Comparison of ENCODE assay signal across 19 cellular contexts in genomic region chr11:1566381-1567051, GRCh38. TPM values are rescaled to one million over a fixed set of nuclear protein-coding genes. Genes with fewer than 3 reads are reported as not detected.
DNase-seq lines count a peak whose midpoint lies in the region; FAIRE-seq and TF ChIP-seq lines count a peak whose summit lies in the region.
"Had no signal": no experiment of that assay in that cellular context is flagged by ENCODE, and none has a peak within 500 bp of the region (broad histone marks: within the 10 kb centered on the region; RNA-seq: fewer than 3 reads in every experiment).

No MANE protein-coding gene starts in this region.

- TF ChIP-seq RAD21 in H1 (IDR thresholded peaks at IDR 0.05 in 1 of 2, conservative IDR thresholded peaks at IDR 0.05 in 1 of 2; ENCODE audit: low read depth in 2 of 2, low read length in 2 of 2), result peak in 1 of 2 experiments; percentile 35; a peak in 1 of 4 replicates

- H3K23ac ChIP-seq in H1 (ENCODE audit: insufficient read length), result no peak overlapping the region

- no peak overlapping the region for H2BK120ac ChIP-seq in H1 (replicated peaks; ENCODE audit: low read depth, low read length)

- H3K79me2 ChIP-seq in H1 (ENCODE audit: control insufficient read depth in 1 of 2, insufficient read depth in 2 of 2, low read length in 2 of 2), result no peaks in the 10 kb centered on the region

- POLR2A ChIA-PET in H1 (lab: Charles Lee; ENCODE audit: partially characterized antibody), result interaction anchor here (1.7 to 6.9 kb wide), 2 partner anchors 9 to 13 kb away, joined by 4 to 58 read pairs; no protein-coding TSS in a partner anchor

- DNase-seq in NB4 (ENCODE audit: low read depth) (no peak), H1 (ENCODE audit: low read depth in 1 of 2, low spot score in 2 of 2) (peak in 1 of 2 experiments; percentile 54), NCI-H524 (lab: John Stamatoyannopoulos, UW) (no peak), KG1 (lab: John Stamatoyannopoulos, UW) (no peak), NCI-H1105 (lab: John Stamatoyannopoulos, UW) (no peak)
- no peak for DNase-seq in effector memory CD4-positive, alpha-beta T cell
- DNase-seq: activated CD8-positive, alpha-beta memory T cell treated with anti-CD3 and anti-CD28 coated beads, Interleukin-2, amount 10 ng/mL, durations not matched to agents 7 days and 5 days; activated naive CD4-positive, alpha-beta T cell treated with Interleukin-2 at 50 U/mL for 16 hours; heart right ventricle; NCI-H2081 treated with DMSO at 0.1 percent for 48 hours had no signal

- no peaks in the 10 kb centered on the region; the same call in 1 of the 2 replicates for H3K23me2 ChIP-seq in H1 (ENCODE audit: low read depth, low read length)

- TF ChIP-seq CTCF in GM12875 (IDR thresholded peaks at IDR 0.05; ENCODE audit: borderline replicate concordance, insufficient read depth, low read depth, low read length), result peak; percentile 9; the same call in 1 of the 2 replicates
- peak; percentile 29 for TF ChIP-seq CTCF in NB4 (IDR thresholded peaks at IDR 0.05; ENCODE audit: low read depth, low read length)
- peak in 2 of 3 experiments; percentile 5 to 42; a peak in 1 of 4 replicates for TF ChIP-seq CTCF in H1 (IDR thresholded peaks at IDR 0.05; ENCODE audit: control extremely low read depth in 1 of 3, insufficient read depth in 1 of 3, low read depth in 1 of 3, low read length in 3 of 3)

- H3K36me3 ChIP-seq in H1 (ENCODE audit: control insufficient read depth in 2 of 4, insufficient read depth in 4 of 4, low read length in 3 of 4), result no peaks in the 10 kb centered on the region
- peaks cover 2 to 29% (median 12%) of the 10 kb centered on the region in 3 donors for H3K36me3 ChIP-seq in skeletal muscle tissue (ENCODE audit: control insufficient read depth in 3 of 3, insufficient read depth in 3 of 3, low read length in 3 of 3)
- H3K36me3 ChIP-seq in effector memory CD4-positive, alpha-beta T cell (ENCODE audit: control insufficient read depth, insufficient read depth, low read length), result no peaks in the 10 kb centered on the region

- no peak overlapping the region for H3K14ac ChIP-seq in H1 (ENCODE audit: insufficient read length)

- CTCF ChIA-PET in H1 (lab: Charles Lee; ENCODE audit: partially characterized antibody), result interaction anchor here (0.6 to 9.1 kb wide), 7 partner anchors 8 to 35 kb away, joined by 3 to 100 read pairs (median 14); no protein-coding TSS in a partner anchor

- H3K4me1 ChIP-seq in H1 (replicated peaks in 1 of 4; ENCODE audit: control insufficient read depth in 3 of 4, insufficient read depth in 4 of 4, low read length in 3 of 4) (peaks cover 0 to 51% (median 38%) of the 10 kb centered on the region in 4 experiments; a peak in 6 of 7 replicates), skeletal muscle tissue (ENCODE audit: control insufficient read depth in 3 of 3, insufficient read depth in 3 of 3, low read length in 3 of 3) (peaks cover 15 to 83% (median 76%) of the 10 kb centered on the region in 3 donors)
- peaks cover 10% of the 10 kb centered on the region for H3K4me1 ChIP-seq in effector memory CD4-positive, alpha-beta T cell (ENCODE audit: control insufficient read depth, insufficient read depth, low read length, poor library complexity, severe bottlenecking)

- TF ChIP-seq EP300 in H1 (IDR thresholded peaks at IDR 0.05; ENCODE audit: borderline replicate concordance in 1 of 2, low read depth in 2 of 2, low read length in 2 of 2), result no peak

- H2AFZ ChIP-seq in H1 (ENCODE audit: low read length), result no peak overlapping the region

- no peak overlapping the region for H2BK12ac ChIP-seq in H1 (ENCODE audit: low read depth, low read length)

- H3K79me1 ChIP-seq in H1 (ENCODE audit: low read depth, low read length), result no peaks in the 10 kb centered on the region

- H3K9ac ChIP-seq in H1 (replicated peaks in 1 of 4; ENCODE audit: extremely low read depth in 1 of 4, low read depth in 3 of 4, low read length in 3 of 4), result no peak overlapping the region
- H3K9ac ChIP-seq in skeletal muscle tissue (ENCODE audit: low read depth in 1 of 3, low read length in 3 of 3), result peak overlapping the region in 2 of 3 donors; percentile 30 to 78

- H3K18ac ChIP-seq in H1 (ENCODE audit: extremely low read depth, low read length), result no peak overlapping the region

- H3K27ac ChIP-seq in H1 (ENCODE audit: low read depth, low read length) (no peak overlapping the region), skeletal muscle tissue (ENCODE audit: low read depth, low read length) (peak overlapping the region; percentile 79)
- H3K27ac ChIP-seq in effector memory CD4-positive, alpha-beta T cell (ENCODE audit: insufficient read depth, low read length, poor library complexity, severe bottlenecking), result no peak overlapping the region

- TF ChIP-seq POLR2A in NB4 (IDR thresholded peaks at IDR 0.05; ENCODE audit: extremely low read depth, insufficient read length) (no peak), H1 (IDR thresholded peaks at IDR 0.05; ENCODE audit: control extremely low read depth in 1 of 2, low read depth in 2 of 2, low read length in 2 of 2) (no peak)

- H4K91ac ChIP-seq in H1 (replicated peaks; ENCODE audit: insufficient read length, low read length), result no peak overlapping the region

- H3K56ac ChIP-seq in H1 (replicated peaks; ENCODE audit: insufficient read length, low read depth, low read length), result no peak overlapping the region

- no peak for FAIRE-seq in H1 (lab: Jason Lieb, UNC)
- FAIRE-seq: endothelial cell of umbilical vein, H54 had no signal

- H3K4me2 ChIP-seq in H1 (ENCODE audit: insufficient read depth in 1 of 2, low read depth in 2 of 2, low read length in 2 of 2), result no peak overlapping the region

- H2AK5ac ChIP-seq in H1 (ENCODE audit: low read depth, low read length), result no peak overlapping the region

- H3K27me3 ChIP-seq in H1 (replicated peaks in 1 of 4; ENCODE audit: control insufficient read depth in 3 of 4, extremely low read depth in 1 of 4, insufficient read depth in 3 of 4, low read length in 3 of 4) (peaks cover 0 to 22% (median 18%) of the 10 kb centered on the region in 4 experiments; a peak in 6 of 7 replicates), skeletal muscle tissue (ENCODE audit: control insufficient read depth in 3 of 3, insufficient read depth in 3 of 3, low read length in 3 of 3) (no peaks in the 10 kb centered on the region)
- no peaks in the 10 kb centered on the region for H3K27me3 ChIP-seq in effector memory CD4-positive, alpha-beta T cell (replicated peaks; ENCODE audit: control insufficient read depth, insufficient read depth, low read length, poor library complexity, severe bottlenecking)

- H3K4me3 ChIP-seq in GM12875 (ENCODE audit: low read depth, low read length), result no peak overlapping the region
- no peak overlapping the region for H3K4me3 ChIP-seq in NB4 (ENCODE audit: low read depth, low read length)
- H3K4me3 ChIP-seq in H1 (ENCODE audit: extremely low read depth in 1 of 4, insufficient read depth in 2 of 4, low read depth in 3 of 4, low read length in 4 of 4), result no peak overlapping the region
- H3K4me3 ChIP-seq in skeletal muscle tissue (ENCODE audit: low read length in 3 of 3), result no peak overlapping the region
- no peak overlapping the region for H3K4me3 ChIP-seq in effector memory CD4-positive, alpha-beta T cell (ENCODE audit: insufficient read depth, low read depth, low read length, poor library complexity, severe bottlenecking)
- H3K4me3 ChIP-seq: heart right ventricle had no signal

- no peak overlapping the region for H4K5ac ChIP-seq in H1 (ENCODE audit: insufficient read length, low read depth, low read length)

- H2BK15ac ChIP-seq in H1 (ENCODE audit: low read length), result no peak overlapping the region

- no peak overlapping the region for H3K4ac ChIP-seq in H1 (replicated peaks; ENCODE audit: insufficient read length, low read depth, low read length)

- no peak overlapping the region for H4K8ac ChIP-seq in H1 (ENCODE audit: extremely low read depth, insufficient read depth, low read length)

- WGBS in H1 (ENCODE audit: extremely low coverage in 1 of 2, insufficient coverage in 1 of 2, insufficient read length in 1 of 2, insufficient replicate concordance in 2 of 2, low coverage in 1 of 2, low lambda C conversion rate in 2 of 2, missing lambda C conversion rate in 1 of 2), 2 experiments, result 85% methylated on average over 20 of the region's 20 CpGs; no CpG with 5 or more reads in 1 of the 2 experiments

- H2BK20ac ChIP-seq in H1 (ENCODE audit: low read length), result no peak overlapping the region

- peaks cover 4 to 25% of the 10 kb centered on the region in 2 experiments for H4K20me1 ChIP-seq in H1 (replicated peaks in 1 of 2; ENCODE audit: control insufficient read depth in 1 of 2, insufficient read depth in 2 of 2, low read length in 2 of 2)

- H2BK5ac ChIP-seq in H1 (ENCODE audit: low read depth, low read length), result no peak overlapping the region

- H3K9me3 ChIP-seq in H1 (ENCODE audit: insufficient read depth in 2 of 2, low read depth in 1 of 2, low read length in 1 of 2) (no peaks in the 10 kb centered on the region), skeletal muscle tissue (ENCODE audit: control insufficient read depth in 3 of 3, low read length in 3 of 3) (no peaks in the 10 kb centered on the region)
- H3K9me3 ChIP-seq in effector memory CD4-positive, alpha-beta T cell (ENCODE audit: control insufficient read depth, low read length), result no peaks in the 10 kb centered on the region
- H3K9me3 ChIP-seq: heart right ventricle had no signal

RNA-seq across cellular contexts. Expression of gene DUSP8, which starts 5.6 kb away (rescaled TPM):
- total RNA-seq in H1 (2021; fragmentation: NEBNext Ultra II Directional; extraction: Animal tissue kit (Norgen Biotek cat#: 25700)), result 2.1 and 2.8 TPM in 2 replicates
- polyA plus RNA-seq in H1 (2011; rRNA removed), result 3.6 and 4.1 TPM in 2 replicates
- polyA plus RNA-seq in H1 (2011; cell fraction: cytosol; rRNA removed), result 2.4 TPM
- polyA plus RNA-seq in H1 (2011; cell fraction: nucleus; rRNA removed), result 4.9 TPM
- 2.1 to 5.2 TPM (median 4.3 TPM) in 4 replicates for polyA plus RNA-seq in H1 (2012, experiment 1 of 2)
- polyA plus RNA-seq in H1 (2012, experiment 2 of 2), result 1.3 TPM
- 1.7 TPM for polyA plus RNA-seq in H1 (2013, experiment 1 of 2)
- polyA plus RNA-seq in H1 (2013, experiment 2 of 2), result 2.1 TPM
- polyA minus RNA-seq in H1 (2011; rRNA and poly(A)+ RNA removed), result 0.90 and 5.2 TPM in 2 replicates
- 2.0 TPM for polyA minus RNA-seq in H1 (2011; cell fraction: cytosol; rRNA and poly(A)+ RNA removed)
- polyA minus RNA-seq in H1 (2011; cell fraction: nucleus; rRNA and poly(A)+ RNA removed), result 1.7 TPM
- 0.52 TPM for total RNA-seq in skeletal muscle tissue
- polyA plus RNA-seq: CD14-positive monocyte had no signal

RNA-seq across cellular contexts. Expression of gene KRTAP5-1, which starts 18.6 kb away (rescaled TPM):
- total RNA-seq in H1 (2021; fragmentation: NEBNext Ultra II Directional; extraction: Animal tissue kit (Norgen Biotek cat#: 25700)), result not detected in 2 replicates
- not detected in 2 replicates for polyA plus RNA-seq in H1 (2011; rRNA removed)
- not detected for polyA plus RNA-seq in H1 (2011; cell fraction: cytosol; rRNA removed)
- not detected for polyA plus RNA-seq in H1 (2011; cell fraction: nucleus; rRNA removed)
- 0.27 TPM in 1 of 4 replicates, not detected in the others for polyA plus RNA-seq in H1 (2012, experiment 1 of 2)
- polyA plus RNA-seq in H1 (2012, experiment 2 of 2), result not detected
- polyA plus RNA-seq in H1 (2013, experiment 1 of 2), result not detected
- polyA plus RNA-seq in H1 (2013, experiment 2 of 2), result not detected
- not detected in 2 replicates for polyA minus RNA-seq in H1 (2011; rRNA and poly(A)+ RNA removed)
- polyA minus RNA-seq in H1 (2011; cell fraction: cytosol; rRNA and poly(A)+ RNA removed), result not detected
- not detected for polyA minus RNA-seq in H1 (2011; cell fraction: nucleus; rRNA and poly(A)+ RNA removed)
- not detected for total RNA-seq in skeletal muscle tissue
- total RNA-seq: activated CD8-positive, alpha-beta memory T cell treated with anti-CD3 and anti-CD28 coated beads, Interleukin-2, amount 10 ng/mL, durations not matched to agents 7 days and 5 days; endothelial cell of umbilical vein; heart right ventricle; left lobe of liver; myocyte; renal cortical epithelial cell; urinary bladder had no signal
- polyA plus RNA-seq: CD14-positive monocyte, endothelial cell of umbilical vein, heart right ventricle, urinary bladder had no signal

RNA-seq across cellular contexts. Expression of gene KRTAP5-2, which starts 31.6 kb away (rescaled TPM):
- not detected in 2 replicates for total RNA-seq in H1 (2021; fragmentation: NEBNext Ultra II Directional; extraction: Animal tissue kit (Norgen Biotek cat#: 25700))
- polyA plus RNA-seq in H1 (2011; rRNA removed), result not detected in 2 replicates
- polyA plus RNA-seq in H1 (2011; cell fraction: cytosol; rRNA removed), result not detected
- not detected for polyA plus RNA-seq in H1 (2011; cell fraction: nucleus; rRNA removed)
- 0.25 TPM in 1 of 4 replicates, not detected in the others for polyA plus RNA-seq in H1 (2012, experiment 1 of 2)
- polyA plus RNA-seq in H1 (2012, experiment 2 of 2), result not detected
- not detected for polyA plus RNA-seq in H1 (2013, experiment 1 of 2)
- polyA plus RNA-seq in H1 (2013, experiment 2 of 2), result not detected
- not detected in 2 replicates for polyA minus RNA-seq in H1 (2011; rRNA and poly(A)+ RNA removed)
- polyA minus RNA-seq in H1 (2011; cell fraction: cytosol; rRNA and poly(A)+ RNA removed), result not detected
- polyA minus RNA-seq in H1 (2011; cell fraction: nucleus; rRNA and poly(A)+ RNA removed), result not detected
- total RNA-seq in skeletal muscle tissue, result not detected
- total RNA-seq: activated CD8-positive, alpha-beta memory T cell treated with anti-CD3 and anti-CD28 coated beads, Interleukin-2, amount 10 ng/mL, durations not matched to agents 7 days and 5 days; endothelial cell of umbilical vein; heart right ventricle; left lobe of liver; myocyte; renal cortical epithelial cell; urinary bladder had no signal
- polyA plus RNA-seq: CD14-positive monocyte, endothelial cell of umbilical vein, urinary bladder had no signal

RNA-seq across cellular contexts. Expression of gene KRTAP5-3, which starts 41.7 kb away (rescaled TPM):
- not detected in 2 replicates for total RNA-seq in H1 (2021; fragmentation: NEBNext Ultra II Directional; extraction: Animal tissue kit (Norgen Biotek cat#: 25700))
- polyA plus RNA-seq in H1 (2011; rRNA removed), result not detected in 2 replicates
- not detected for polyA plus RNA-seq in H1 (2011; cell fraction: cytosol; rRNA removed)
- polyA plus RNA-seq in H1 (2011; cell fraction: nucleus; rRNA removed), result not detected
- polyA plus RNA-seq in H1 (2012, experiment 1 of 2), result not detected in 4 replicates
- not detected for polyA plus RNA-seq in H1 (2012, experiment 2 of 2)
- polyA plus RNA-seq in H1 (2013, experiment 1 of 2), result not detected
- not detected for polyA plus RNA-seq in H1 (2013, experiment 2 of 2)
- not detected in 2 replicates for polyA minus RNA-seq in H1 (2011; rRNA and poly(A)+ RNA removed)
- not detected for polyA minus RNA-seq in H1 (2011; cell fraction: cytosol; rRNA and poly(A)+ RNA removed)
- polyA minus RNA-seq in H1 (2011; cell fraction: nucleus; rRNA and poly(A)+ RNA removed), result not detected
- not detected for total RNA-seq in skeletal muscle tissue
- total RNA-seq: activated CD8-positive, alpha-beta memory T cell treated with anti-CD3 and anti-CD28 coated beads, Interleukin-2, amount 10 ng/mL, durations not matched to agents 7 days and 5 days; endothelial cell of umbilical vein; heart right ventricle; left lobe of liver; myocyte; renal cortical epithelial cell; urinary bladder had no signal
- polyA plus RNA-seq: CD14-positive monocyte, endothelial cell of umbilical vein, heart right ventricle, urinary bladder had no signal

RNA-seq across cellular contexts. Expression of gene KRTAP5-4, which starts 55.4 kb away (rescaled TPM):
- not detected in 2 replicates for total RNA-seq in H1 (2021; fragmentation: NEBNext Ultra II Directional; extraction: Animal tissue kit (Norgen Biotek cat#: 25700))
- not detected in 2 replicates for polyA plus RNA-seq in H1 (2011; rRNA removed)
- polyA plus RNA-seq in H1 (2011; cell fraction: cytosol; rRNA removed), result not detected
- not detected for polyA plus RNA-seq in H1 (2011; cell fraction: nucleus; rRNA removed)
- polyA plus RNA-seq in H1 (2012, experiment 1 of 2), result not detected in 4 replicates
- polyA plus RNA-seq in H1 (2012, experiment 2 of 2), result not detected
- not detected for polyA plus RNA-seq in H1 (2013, experiment 1 of 2)
- not detected for polyA plus RNA-seq in H1 (2013, experiment 2 of 2)
- polyA minus RNA-seq in H1 (2011; rRNA and poly(A)+ RNA removed), result not detected in 2 replicates
- not detected for polyA minus RNA-seq in H1 (2011; cell fraction: cytosol; rRNA and poly(A)+ RNA removed)
- not detected for polyA minus RNA-seq in H1 (2011; cell fraction: nucleus; rRNA and poly(A)+ RNA removed)
- not detected for total RNA-seq in skeletal muscle tissue
- total RNA-seq: activated CD8-positive, alpha-beta memory T cell treated with anti-CD3 and anti-CD28 coated beads, Interleukin-2, amount 10 ng/mL, durations not matched to agents 7 days and 5 days; endothelial cell of umbilical vein; heart right ventricle; left lobe of liver; myocyte; renal cortical epithelial cell; urinary bladder had no signal
- polyA plus RNA-seq: CD14-positive monocyte, endothelial cell of umbilical vein, heart right ventricle, urinary bladder had no signal

Comparison
In these comparisons a context has a peak if more than half of its experiments do, and no peak if none do; other contexts are left out.
1. H3K9ac ChIP-seq: peak in skeletal muscle tissue (2 of 3); none in H1 (0 of 4).
2. Peak in every context shown above with its lines, with median percentiles within 50 percentile points of each other: CTCF ChIP-seq.